ENCODE assay signal across 18 cellular contexts in the genomic region with DNA sequence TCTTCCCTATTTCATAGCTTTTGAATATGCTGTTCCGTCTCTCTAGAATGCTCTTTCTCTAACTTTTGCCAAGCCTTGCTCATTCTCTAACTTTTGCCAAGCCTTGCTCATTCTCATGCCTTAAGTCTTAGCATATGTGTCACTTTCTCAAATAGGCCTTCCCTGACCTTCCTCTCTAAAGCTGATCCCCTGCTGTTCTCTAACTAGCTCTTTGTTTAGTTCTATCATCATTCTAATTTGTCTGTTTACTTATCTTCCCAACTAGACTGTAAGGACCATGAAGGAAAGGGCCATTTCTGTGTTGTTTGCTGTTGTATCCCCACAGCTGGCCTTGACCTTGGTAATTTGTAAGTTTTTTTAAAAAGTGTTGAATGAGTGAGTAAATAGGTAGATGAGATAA.
A peak's percentile ranks its signal among the peaks of the same experiment; 100 is the strongest.
DNase-seq lines count a peak whose midpoint lies in the region; TF ChIP-seq lines count a peak whose summit lies in the region.
"Had no signal": no experiment of that assay in that cellular context is flagged by ENCODE, and none has a peak within 500 bp of the region (broad histone marks: within the 10 kb centered on the region; RNA-seq: fewer than 3 reads in every experiment).

No MANE protein-coding gene starts in this region.

- H3K79me1 ChIP-seq in mesendoderm (ENCODE audit: low read length): no peaks in the 10 kb centered on the region

- no peak overlapping the region for H3K4ac ChIP-seq in mesendoderm (ENCODE audit: low read depth, low read length)

- no peak overlapping the region for H3K56ac ChIP-seq in mesendoderm (ENCODE audit: low read length)

- H3K9me3 Mint-ChIP-seq in endodermal cell (peaks cover 7% of the 10 kb centered on the region), type B pancreatic cell (peaks cover 4% of the 10 kb centered on the region)

- TF ChIP-seq CTCF in HL-60 (IDR thresholded peaks at IDR 0.05; ENCODE audit: insufficient read depth, low read length) (no peak), endodermal cell (conservative IDR thresholded peaks at IDR 0.05) (no peak), type B pancreatic cell (conservative IDR thresholded peaks at IDR 0.05) (no peak)

- H3K27me3 Mint-ChIP-seq in endodermal cell (ENCODE audit: insufficient read depth) (peaks cover 89% of the 10 kb centered on the region), type B pancreatic cell (peaks cover 5% of the 10 kb centered on the region)

- H2AK5ac ChIP-seq in mesendoderm (ENCODE audit: low read length): no peak overlapping the region

- no peak overlapping the region for H3K18ac ChIP-seq in mesendoderm (ENCODE audit: low read length)

- H4K5ac ChIP-seq in mesendoderm (ENCODE audit: low read length): no peak overlapping the region

- peaks cover 6% of the 10 kb centered on the region for H3K9me3 ChIP-seq in endodermal cell (ENCODE audit: control insufficient read depth, low read length)

- H3K4me2 ChIP-seq in mesendoderm (ENCODE audit: low read length): no peak overlapping the region

- H3K4me1 Mint-ChIP-seq in endodermal cell (peaks cover 19% of the 10 kb centered on the region), type B pancreatic cell (ENCODE audit: unreplicated experiment) (no peaks in the 10 kb centered on the region)
- H3K4me1 Mint-ChIP-seq: B cell had no signal

- no peak overlapping the region for H3K23ac ChIP-seq in mesendoderm (ENCODE audit: low read length)

- H3K4me3 Mint-ChIP-seq in endodermal cell (no peak overlapping the region), type B pancreatic cell (peak overlapping the region; percentile 27)
- H3K4me3 Mint-ChIP-seq: B cell; CD8-positive, alpha-beta T cell had no signal

- H3K79me2 ChIP-seq in mesendoderm (ENCODE audit: control insufficient read depth, insufficient read depth, low read length): no peaks in the 10 kb centered on the region

- H2BK5ac ChIP-seq in mesendoderm (ENCODE audit: low read length): no peak overlapping the region

- H3K4me3 ChIP-seq in HL-60 (replicated peaks; ENCODE audit: insufficient read depth, low read length) (no peak overlapping the region), endodermal cell (ENCODE audit: low read length) (no peak overlapping the region), mesendoderm (ENCODE audit: low read length) (no peak overlapping the region)
- H3K4me3 ChIP-seq: GM23248, SK-N-MC had no signal

- no peak overlapping the region for H3K9ac ChIP-seq in endodermal cell (ENCODE audit: extremely low read depth, low read length, poor library complexity, severe bottlenecking)
- no peak overlapping the region for H3K9ac ChIP-seq in mesendoderm (ENCODE audit: low read length)
- H3K9ac ChIP-seq: GM23248 had no signal

- H3K27ac Mint-ChIP-seq in endodermal cell: no peak overlapping the region
- peak overlapping the region; percentile 77 for H3K27ac Mint-ChIP-seq in type B pancreatic cell
- H3K27ac Mint-ChIP-seq: B cell; CD8-positive, alpha-beta T cell had no signal

- DNase-seq in HL-60 (ENCODE audit: low read depth in 1 of 2, low spot score in 1 of 2): no peak
- DNase-seq in endodermal cell: peak; percentile 54
- DNase-seq in mesendoderm: peak; percentile 46
- no peak for DNase-seq in type B pancreatic cell (ENCODE audit: extremely low spot score, unreplicated experiment)
- DNase-seq in NCI-H1436 (lab: John Stamatoyannopoulos, UW): no peak
- DNase-seq in C1 segment of cervical spinal cord (lab: John Stamatoyannopoulos, UW): no peak
- no peak for DNase-seq in central memory CD4-positive, alpha-beta T cell
- DNase-seq: ACHN; CD8-positive, alpha-beta T cell; DND-41; GDM1; GM23248; Karpas-422; NCI-H2029 treated with DMSO at 0.1 percent for 48 hours; NCI-H510A treated with DMSO at 0.1 percent for 48 hours; PC-3 had no signal

- H3K36me3 ChIP-seq in endodermal cell (ENCODE audit: control insufficient read depth, insufficient read depth, low read length) (no peaks in the 10 kb centered on the region), mesendoderm (ENCODE audit: control insufficient read depth, insufficient read depth, low read length) (no peaks in the 10 kb centered on the region)

- H3K4me1 ChIP-seq in endodermal cell (ENCODE audit: control insufficient read depth, insufficient read depth, low read length) (peaks cover 3% of the 10 kb centered on the region), mesendoderm (ENCODE audit: control insufficient read depth, low read depth, low read length) (no peaks in the 10 kb centered on the region)

- no peak overlapping the region for H2BK15ac ChIP-seq in mesendoderm (replicated peaks; ENCODE audit: low read depth)

- H2BK120ac ChIP-seq in mesendoderm (ENCODE audit: low read depth, low read length): no peak overlapping the region

- peak overlapping the region; percentile 46 for H3K27ac ChIP-seq in HL-60 (replicated peaks)
- H3K27ac ChIP-seq in endodermal cell (ENCODE audit: low read depth, low read length): no peak overlapping the region
- no peak overlapping the region for H3K27ac ChIP-seq in mesendoderm (ENCODE audit: low read depth, low read length)
- H3K27ac ChIP-seq: GM23248, SK-N-MC had no signal

- H3K27me3 ChIP-seq in HL-60 (ENCODE audit: insufficient read depth, poor library complexity, severe bottlenecking): no peaks in the 10 kb centered on the region
- H3K27me3 ChIP-seq in endodermal cell (ENCODE audit: control insufficient read depth, insufficient read depth, low read length, poor library complexity, severe bottlenecking): peaks cover 84% of the 10 kb centered on the region
- peaks cover 5% of the 10 kb centered on the region for H3K27me3 ChIP-seq in mesendoderm (ENCODE audit: insufficient read depth, low read length, poor library complexity)

- H3K36me3 Mint-ChIP-seq in endodermal cell (ENCODE audit: low read depth) (no peaks in the 10 kb centered on the region), type B pancreatic cell (no peaks in the 10 kb centered on the region)
- H3K36me3 Mint-ChIP-seq: CD8-positive, alpha-beta T cell had no signal

- H4K8ac ChIP-seq in mesendoderm (ENCODE audit: low read depth, low read length): no peak overlapping the region

- 21 to 50% methylated on average over 1 of the region's 1 CpG for WGBS in endodermal cell (ENCODE audit: insufficient coverage in 1 of 2, insufficient read length in 1 of 2), 2 experiments
- WGBS in mesendoderm (ENCODE audit: extremely low coverage, insufficient coverage, low lambda C conversion rate): no CpG with 5 or more reads among the region's 1 CpG

Comparison
In these comparisons a context has a peak if more than half of its experiments do, and no peak if none do; other contexts are left out.
1. DNase-seq: peak in endodermal cell (single experiment) and mesendoderm (single experiment); none in HL-60 (0 of 2), type B pancreatic cell (single experiment), NCI-H1436 (single experiment), C1 segment of cervical spinal cord (0 of 14) and central memory CD4-positive, alpha-beta T cell (single experiment).